In genomic region chr15:95169701-95170459, GRCh38 we compare ENCODE assay signal across 13 cellular contexts.
DNase-seq lines count a peak whose midpoint lies in the region; ATAC-seq and TF ChIP-seq lines count a peak whose summit lies in the region.
"Had no signal": no experiment of that assay in that cellular context is flagged by ENCODE, and none has a peak within 500 bp of the region (broad histone marks: within the 10 kb centered on the region; RNA-seq: fewer than 3 reads in every experiment).

No MANE protein-coding gene starts in this region.

- no peaks in the 10 kb centered on the region for H3K36me3 Mint-ChIP-seq in brain
- H3K36me3 Mint-ChIP-seq in CD8-positive, alpha-beta T cell: no peaks in the 10 kb centered on the region

- TF ChIP-seq CTCF in brain (conservative IDR thresholded peaks at IDR 0.05) (no peak), mucosa of descending colon (IDR thresholded peaks at IDR 0.05) (no peak)
- TF ChIP-seq CTCF in CD8-positive, alpha-beta T cell (IDR thresholded peaks at IDR 0.05): no peak

- no peak overlapping the region for H3K4me3 ChIP-seq in mucosa of descending colon
- no peak overlapping the region for H3K4me3 ChIP-seq in CD8-positive, alpha-beta T cell (ENCODE audit: low read depth, low read length)

- H3K27me3 Mint-ChIP-seq in brain: no peaks in the 10 kb centered on the region
- H3K27me3 Mint-ChIP-seq in CD8-positive, alpha-beta T cell (ENCODE audit: low read depth): peaks cover 8% of the 10 kb centered on the region
- H3K27me3 Mint-ChIP-seq: IgD-negative memory B cell had no signal

- ATAC-seq in mucosa of descending colon (peak; percentile 44), GM18502 (IDR thresholded peaks at IDR 0.05; ENCODE audit: poor library complexity, unreplicated experiment) (no peak)
- no peak for ATAC-seq in CD8-positive, alpha-beta T cell

- CTCF ChIA-PET in CD8-positive, alpha-beta T cell (lab: Charles Lee): no interaction called here

- peak overlapping the region in 4 of 5 experiments; percentile 35 to 77 (median 48) for H3K27ac Mint-ChIP-seq in brain
- H3K27ac Mint-ChIP-seq in CD8-positive, alpha-beta T cell: no peak overlapping the region
- H3K27ac Mint-ChIP-seq: IgD-negative memory B cell had no signal

- H3K9me3 Mint-ChIP-seq in brain: peaks cover 0 to 4% (median 0%) of the 10 kb centered on the region in 5 experiments
- H3K9me3 Mint-ChIP-seq in CD8-positive, alpha-beta T cell: peaks cover 7% of the 10 kb centered on the region

- H3K27ac ChIP-seq in temporal lobe (ENCODE audit: low read depth, low read length): peak overlapping the region; percentile 50
- H3K27ac ChIP-seq in CD8-positive, alpha-beta T cell (ENCODE audit: low read depth, low read length): no peak overlapping the region

- H3K9me3 ChIP-seq in mucosa of descending colon: no peaks in the 10 kb centered on the region
- H3K9me3 ChIP-seq in CD8-positive, alpha-beta T cell (ENCODE audit: low read length): no peaks in the 10 kb centered on the region

- no peaks in the 10 kb centered on the region for H3K4me1 ChIP-seq in mucosa of descending colon (ENCODE audit: low read depth)
- no peaks in the 10 kb centered on the region for H3K4me1 ChIP-seq in CD8-positive, alpha-beta T cell (ENCODE audit: insufficient read depth, low read length)

- H3K36me3 ChIP-seq in mucosa of descending colon (ENCODE audit: low read depth): no peaks in the 10 kb centered on the region
- no peaks in the 10 kb centered on the region for H3K36me3 ChIP-seq in CD8-positive, alpha-beta T cell (ENCODE audit: insufficient read depth, low read length)

- POLR2A ChIA-PET in CD8-positive, alpha-beta T cell (lab: Charles Lee): no interaction called here

- intact Hi-C loops in mucosa of descending colon (cut with DNase I, micrococcal nuclease): no loop called here
- intact Hi-C loops in CD8-positive, alpha-beta T cell (cut with DNase I, micrococcal nuclease): no loop called here

- DNase-seq in GM04504 (ENCODE audit: low read depth) (peak; percentile 81), mucosa of descending colon (peak; percentile 21 to 48 (median 23)), activated gamma-delta T cell (lab: John Stamatoyannopoulos, UW) (no peak)
- DNase-seq in effector CD4-positive, alpha-beta T cell: no peak
- no peak for DNase-seq in CD8-positive, alpha-beta T cell
- DNase-seq: activated CD4-positive, alpha-beta T cell treated with anti-CD3 and anti-CD28 coated beads for 1 hour; activated effector memory CD4-positive, alpha-beta T cell treated with anti-CD3 and anti-CD28 coated beads, Interleukin-2, amount 50 U/mL, for 16 hours; Calu3; SHP77 had no signal

- H3K4me3 Mint-ChIP-seq in brain: peak overlapping the region in 1 of 5 experiments; percentile 48
- H3K4me3 Mint-ChIP-seq in CD8-positive, alpha-beta T cell: no peak overlapping the region

- H3K27me3 ChIP-seq in CD8-positive, alpha-beta T cell (ENCODE audit: insufficient read depth, low read length): peaks cover 4% of the 10 kb centered on the region

- peaks cover 37% of the 10 kb centered on the region for H3K4me1 Mint-ChIP-seq in brain
- H3K4me1 Mint-ChIP-seq in CD8-positive, alpha-beta T cell (ENCODE audit: low read depth): no peaks in the 10 kb centered on the region
- H3K4me1 Mint-ChIP-seq: IgD-negative memory B cell had no signal

Comparison
In these comparisons a context has a peak if more than half of its experiments do, and no peak if none do; other contexts are left out.
1. DNase-seq: peak in GM04504 (single experiment) and mucosa of descending colon (3 of 3); none in effector CD4-positive, alpha-beta T cell (single experiment), activated gamma-delta T cell (single experiment) and CD8-positive, alpha-beta T cell (0 of 7).